In the genomic region with DNA sequence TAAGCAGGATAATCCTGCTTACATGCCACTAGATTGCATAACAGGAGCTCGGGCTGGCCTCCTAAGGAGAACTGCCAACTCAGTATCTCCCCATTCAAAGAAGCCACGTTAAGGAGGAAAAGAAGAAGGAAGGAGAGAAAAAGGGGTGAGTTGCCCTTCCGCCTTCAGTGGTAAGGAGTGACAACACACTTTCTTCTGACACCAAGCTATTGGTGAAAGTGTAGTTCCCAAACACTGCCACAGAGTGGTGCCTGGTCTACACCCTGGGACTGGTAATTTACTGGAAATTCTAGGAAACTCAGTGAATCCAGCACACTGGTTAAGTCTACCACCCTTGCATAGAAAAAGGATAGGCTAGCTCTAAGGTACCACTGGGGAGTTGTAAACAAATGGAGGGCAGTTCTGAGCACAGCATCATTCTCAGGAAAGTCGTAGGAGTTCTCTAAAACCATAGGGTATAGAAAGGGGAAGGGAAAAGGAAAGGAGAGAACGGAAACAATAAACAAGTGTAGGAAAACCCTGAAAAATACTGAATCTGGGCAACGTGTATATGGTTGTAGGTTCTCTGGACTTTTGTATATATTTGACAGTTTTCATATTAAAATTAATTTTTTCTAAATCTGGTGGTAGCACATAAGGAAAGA, we compare ENCODE assay signal across 1 cellular context.
TF ChIP-seq lines count a peak whose summit lies in the region.

No MANE protein-coding gene starts in this region.

TF ChIP-seq in HepG2, 621 proteins besides CTCF, POLR2A, EP300 and RAD21 (continued from another document):
- TF ChIP-seq ERF (CRISPR knock-in tag; IDR thresholded peaks at IDR 0.05) = 0 out of 2 replicates have a peak, but pooled peaks have one; percentile 25
- no peak for TF ChIP-seq SKI (IDR thresholded peaks at IDR 0.05; ENCODE audit: partially characterized antibody)
- no peak for TF ChIP-seq SATB2 (CRISPR knock-in tag; IDR thresholded peaks at IDR 0.05)
